ENCODE assay signal across 1 cellular context in genomic region chr1:39500862-39501389, GRCh38.
TF ChIP-seq lines count a peak whose summit lies in the region.

No MANE protein-coding gene starts in this region.

TF ChIP-seq in HepG2, 621 proteins besides CTCF, POLR2A, EP300 and RAD21 (continued from another document):
- TF ChIP-seq, protein P1, sequence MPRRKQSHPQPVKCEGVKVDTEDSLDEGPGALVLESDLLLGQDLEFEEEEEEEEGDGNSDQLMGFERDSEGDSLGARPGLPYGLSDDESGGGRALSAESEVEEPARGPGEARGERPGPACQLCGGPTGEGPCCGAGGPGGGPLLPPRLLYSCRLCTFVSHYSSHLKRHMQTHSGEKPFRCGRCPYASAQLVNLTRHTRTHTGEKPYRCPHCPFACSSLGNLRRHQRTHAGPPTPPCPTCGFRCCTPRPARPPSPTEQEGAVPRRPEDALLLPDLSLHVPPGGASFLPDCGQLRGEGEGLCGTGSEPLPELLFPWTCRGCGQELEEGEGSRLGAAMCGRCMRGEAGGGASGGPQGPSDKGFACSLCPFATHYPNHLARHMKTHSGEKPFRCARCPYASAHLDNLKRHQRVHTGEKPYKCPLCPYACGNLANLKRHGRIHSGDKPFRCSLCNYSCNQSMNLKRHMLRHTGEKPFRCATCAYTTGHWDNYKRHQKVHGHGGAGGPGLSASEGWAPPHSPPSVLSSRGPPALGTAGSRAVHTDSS (CRISPR knock-in tag; conservative IDR thresholded peaks at IDR 0.05) = no peak
- TF ChIP-seq NFIB (CRISPR knock-in tag; IDR thresholded peaks at IDR 0.05; ENCODE audit: borderline replicate concordance) (no peak), BRD4 (CRISPR knock-in tag; IDR thresholded peaks at IDR 0.05) (no peak), KLF9 (CRISPR knock-in tag; IDR thresholded peaks at IDR 0.05; ENCODE audit: low read depth) (no peak), KAT7 (CRISPR knock-in tag; IDR thresholded peaks at IDR 0.05; ENCODE audit: borderline replicate concordance) (no peak), ERF (CRISPR knock-in tag; IDR thresholded peaks at IDR 0.05) (no peak)
